1 cellular context compared by ENCODE assay signal in the genomic region with DNA sequence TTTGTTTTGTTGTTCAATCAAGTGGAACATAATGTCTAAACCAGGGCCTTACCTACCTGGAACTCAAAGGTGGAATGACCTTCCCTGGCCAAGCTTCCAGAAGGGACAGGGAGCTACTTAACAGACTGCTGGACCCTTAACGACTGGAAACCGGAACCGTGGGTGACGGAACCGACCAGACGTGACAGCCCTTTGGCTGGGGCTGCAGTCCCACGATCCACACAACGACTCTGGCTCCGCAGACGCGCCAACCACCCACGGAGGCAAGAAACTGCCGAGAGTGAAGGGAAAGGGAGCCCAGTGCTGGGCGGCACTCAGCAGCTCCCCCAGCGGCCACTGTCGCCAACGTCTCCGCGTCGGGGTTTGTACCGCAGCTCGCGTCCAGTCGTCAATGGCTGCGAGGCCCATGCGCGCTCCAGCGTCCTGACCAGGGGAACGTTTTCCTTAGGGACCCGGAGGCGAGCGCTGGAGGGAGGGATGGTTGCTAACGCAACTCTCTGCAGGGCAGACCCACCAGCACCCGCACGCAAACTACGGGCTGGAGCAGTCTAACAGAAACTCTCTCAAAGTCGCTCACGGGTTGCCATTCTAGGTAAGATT.
A peak's percentile ranks its signal among the peaks of the same experiment; 100 is the strongest.
TF ChIP-seq lines count a peak whose summit lies in the region.

No MANE protein-coding gene starts in this region.

TF ChIP-seq in HepG2, 621 proteins besides CTCF, POLR2A, EP300 and RAD21 (continued from another document and continues in another):
- TF ChIP-seq, protein P1, sequence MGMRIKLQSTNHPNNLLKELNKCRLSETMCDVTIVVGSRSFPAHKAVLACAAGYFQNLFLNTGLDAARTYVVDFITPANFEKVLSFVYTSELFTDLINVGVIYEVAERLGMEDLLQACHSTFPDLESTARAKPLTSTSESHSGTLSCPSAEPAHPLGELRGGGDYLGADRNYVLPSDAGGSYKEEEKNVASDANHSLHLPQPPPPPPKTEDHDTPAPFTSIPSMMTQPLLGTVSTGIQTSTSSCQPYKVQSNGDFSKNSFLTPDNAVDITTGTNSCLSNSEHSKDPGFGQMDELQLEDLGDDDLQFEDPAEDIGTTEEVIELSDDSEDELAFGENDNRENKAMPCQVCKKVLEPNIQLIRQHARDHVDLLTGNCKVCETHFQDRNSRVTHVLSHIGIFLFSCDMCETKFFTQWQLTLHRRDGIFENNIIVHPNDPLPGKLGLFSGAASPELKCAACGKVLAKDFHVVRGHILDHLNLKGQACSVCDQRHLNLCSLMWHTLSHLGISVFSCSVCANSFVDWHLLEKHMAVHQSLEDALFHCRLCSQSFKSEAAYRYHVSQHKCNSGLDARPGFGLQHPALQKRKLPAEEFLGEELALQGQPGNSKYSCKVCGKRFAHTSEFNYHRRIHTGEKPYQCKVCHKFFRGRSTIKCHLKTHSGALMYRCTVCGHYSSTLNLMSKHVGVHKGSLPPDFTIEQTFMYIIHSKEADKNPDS (CRISPR knock-in tag; IDR thresholded peaks at IDR 0.05), result no peak
- TF ChIP-seq ZFX (CRISPR knock-in tag; IDR thresholded peaks at IDR 0.05; ENCODE audit: low read depth) (peak; percentile 74), NFKBIZ (CRISPR knock-in tag; IDR thresholded peaks at IDR 0.05) (0 out of 2 replicates have a peak, but pooled peaks have one; percentile 30), RARG (CRISPR knock-in tag; IDR thresholded peaks at IDR 0.05; ENCODE audit: low read depth) (no peak), ZNF430 (CRISPR knock-in tag; IDR thresholded peaks at IDR 0.05) (no peak; the same call in 1 of the 2 replicates), TARDBP (CRISPR knock-in tag; IDR thresholded peaks at IDR 0.05) (0 out of 2 replicates have a peak, but pooled peaks have one; percentile 52), U2AF1 (optimal IDR thresholded peaks at IDR 0.05; ENCODE audit: low read depth, low read length) (no peak), ZNF44 (CRISPR knock-in tag; IDR thresholded peaks at IDR 0.05) (peak; percentile 86), FOXK1 (CRISPR knock-in tag; IDR thresholded peaks at IDR 0.05; ENCODE audit: borderline replicate concordance, low read depth) (no peak), EEA1 (CRISPR knock-in tag; IDR thresholded peaks at IDR 0.05; ENCODE audit: borderline replicate concordance) (0 out of 2 replicates have a peak, but pooled peaks have one; percentile 3), KAT7 (CRISPR knock-in tag; IDR thresholded peaks at IDR 0.05; ENCODE audit: borderline replicate concordance) (peak; percentile 87), ZNF446 (CRISPR knock-in tag; IDR thresholded peaks at IDR 0.05) (no peak), HDAC1 (CRISPR knock-in tag; IDR thresholded peaks at IDR 0.05) (peak; percentile 69), ZNF136 (CRISPR knock-in tag; IDR thresholded peaks at IDR 0.05; ENCODE audit: low read depth) (0 out of 2 replicates have a peak, but pooled peaks have one; percentile 60), ZNF432 (CRISPR knock-in tag; IDR thresholded peaks at IDR 0.05; ENCODE audit: borderline replicate concordance) (no peak), ZNF431 (CRISPR knock-in tag; IDR thresholded peaks at IDR 0.05; ENCODE audit: borderline replicate concordance, low read depth) (no peak), ZNF747 (CRISPR knock-in tag; IDR thresholded peaks at IDR 0.05; ENCODE audit: borderline replicate concordance) (0 out of 2 replicates have a peak, but pooled peaks have one; percentile 30), IRF2 (CRISPR knock-in tag; IDR thresholded peaks at IDR 0.05) (peak; percentile 82; the same call in 1 of the 2 replicates), ELF4 (CRISPR knock-in tag; IDR thresholded peaks at IDR 0.05; ENCODE audit: borderline replicate concordance) (no peak), PITX1 (CRISPR knock-in tag; IDR thresholded peaks at IDR 0.05) (peak; percentile 75), MXI1 (IDR thresholded peaks at IDR 0.05; ENCODE audit: borderline replicate concordance, low read depth, low read length) (0 out of 3 replicates have a peak, but pooled peaks have one; percentile 39), ZNF557 (CRISPR knock-in tag; IDR thresholded peaks at IDR 0.05) (no peak), RBM39 (IDR thresholded peaks at IDR 0.05; ENCODE audit: low read depth, low read length, poor library complexity, severe bottlenecking) (no peak), ISX (CRISPR knock-in tag; conservative IDR thresholded peaks at IDR 0.05) (no peak), ZMYM4 (CRISPR knock-in tag; IDR thresholded peaks at IDR 0.05) (peak; percentile 29; the same call in 1 of the 2 replicates), ZNF746 (CRISPR knock-in tag; IDR thresholded peaks at IDR 0.05) (no peak), PHF8 (CRISPR knock-in tag; IDR thresholded peaks at IDR 0.05) (peak; percentile 60), ZFY (CRISPR knock-in tag; IDR thresholded peaks at IDR 0.05) (peak; percentile 47; the same call in 1 of the 2 replicates), ZNF850 (CRISPR knock-in tag; conservative IDR thresholded peaks at IDR 0.05) (no peak), NR2F1 (CRISPR knock-in tag; IDR thresholded peaks at IDR 0.05) (no peak), TAF1 (CRISPR knock-in tag; IDR thresholded peaks at IDR 0.05) (peak; percentile 34; the same call in 1 of the 2 replicates), DR1 (CRISPR knock-in tag; IDR thresholded peaks at IDR 0.05) (no peak), SRSF4 (IDR thresholded peaks at IDR 0.05; ENCODE audit: low read depth, low read length, poor library complexity, severe bottlenecking) (no peak), ZNF790 (CRISPR knock-in tag; IDR thresholded peaks at IDR 0.05; ENCODE audit: borderline replicate concordance) (no peak)
- TF ChIP-seq, protein P2, sequence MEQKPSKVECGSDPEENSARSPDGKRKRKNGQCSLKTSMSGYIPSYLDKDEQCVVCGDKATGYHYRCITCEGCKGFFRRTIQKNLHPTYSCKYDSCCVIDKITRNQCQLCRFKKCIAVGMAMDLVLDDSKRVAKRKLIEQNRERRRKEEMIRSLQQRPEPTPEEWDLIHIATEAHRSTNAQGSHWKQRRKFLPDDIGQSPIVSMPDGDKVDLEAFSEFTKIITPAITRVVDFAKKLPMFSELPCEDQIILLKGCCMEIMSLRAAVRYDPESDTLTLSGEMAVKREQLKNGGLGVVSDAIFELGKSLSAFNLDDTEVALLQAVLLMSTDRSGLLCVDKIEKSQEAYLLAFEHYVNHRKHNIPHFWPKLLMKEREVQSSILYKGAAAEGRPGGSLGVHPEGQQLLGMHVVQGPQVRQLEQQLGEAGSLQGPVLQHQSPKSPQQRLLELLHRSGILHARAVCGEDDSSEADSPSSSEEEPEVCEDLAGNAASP (CRISPR knock-in tag; IDR thresholded peaks at IDR 0.05; ENCODE audit: borderline replicate concordance), result peak; percentile 63; the same call in 1 of the 2 replicates
- TF ChIP-seq, protein P3, sequence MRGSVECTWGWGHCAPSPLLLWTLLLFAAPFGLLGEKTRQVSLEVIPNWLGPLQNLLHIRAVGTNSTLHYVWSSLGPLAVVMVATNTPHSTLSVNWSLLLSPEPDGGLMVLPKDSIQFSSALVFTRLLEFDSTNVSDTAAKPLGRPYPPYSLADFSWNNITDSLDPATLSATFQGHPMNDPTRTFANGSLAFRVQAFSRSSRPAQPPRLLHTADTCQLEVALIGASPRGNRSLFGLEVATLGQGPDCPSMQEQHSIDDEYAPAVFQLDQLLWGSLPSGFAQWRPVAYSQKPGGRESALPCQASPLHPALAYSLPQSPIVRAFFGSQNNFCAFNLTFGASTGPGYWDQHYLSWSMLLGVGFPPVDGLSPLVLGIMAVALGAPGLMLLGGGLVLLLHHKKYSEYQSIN (CRISPR knock-in tag; IDR thresholded peaks at IDR 0.05; ENCODE audit: borderline replicate concordance), result no peak
- TF ChIP-seq, protein P4, sequence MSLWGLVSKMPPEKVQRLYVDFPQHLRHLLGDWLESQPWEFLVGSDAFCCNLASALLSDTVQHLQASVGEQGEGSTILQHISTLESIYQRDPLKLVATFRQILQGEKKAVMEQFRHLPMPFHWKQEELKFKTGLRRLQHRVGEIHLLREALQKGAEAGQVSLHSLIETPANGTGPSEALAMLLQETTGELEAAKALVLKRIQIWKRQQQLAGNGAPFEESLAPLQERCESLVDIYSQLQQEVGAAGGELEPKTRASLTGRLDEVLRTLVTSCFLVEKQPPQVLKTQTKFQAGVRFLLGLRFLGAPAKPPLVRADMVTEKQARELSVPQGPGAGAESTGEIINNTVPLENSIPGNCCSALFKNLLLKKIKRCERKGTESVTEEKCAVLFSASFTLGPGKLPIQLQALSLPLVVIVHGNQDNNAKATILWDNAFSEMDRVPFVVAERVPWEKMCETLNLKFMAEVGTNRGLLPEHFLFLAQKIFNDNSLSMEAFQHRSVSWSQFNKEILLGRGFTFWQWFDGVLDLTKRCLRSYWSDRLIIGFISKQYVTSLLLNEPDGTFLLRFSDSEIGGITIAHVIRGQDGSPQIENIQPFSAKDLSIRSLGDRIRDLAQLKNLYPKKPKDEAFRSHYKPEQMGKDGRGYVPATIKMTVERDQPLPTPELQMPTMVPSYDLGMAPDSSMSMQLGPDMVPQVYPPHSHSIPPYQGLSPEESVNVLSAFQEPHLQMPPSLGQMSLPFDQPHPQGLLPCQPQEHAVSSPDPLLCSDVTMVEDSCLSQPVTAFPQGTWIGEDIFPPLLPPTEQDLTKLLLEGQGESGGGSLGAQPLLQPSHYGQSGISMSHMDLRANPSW (CRISPR knock-in tag; IDR thresholded peaks at IDR 0.05; ENCODE audit: borderline replicate concordance), result no peak
- TF ChIP-seq, protein P5, sequence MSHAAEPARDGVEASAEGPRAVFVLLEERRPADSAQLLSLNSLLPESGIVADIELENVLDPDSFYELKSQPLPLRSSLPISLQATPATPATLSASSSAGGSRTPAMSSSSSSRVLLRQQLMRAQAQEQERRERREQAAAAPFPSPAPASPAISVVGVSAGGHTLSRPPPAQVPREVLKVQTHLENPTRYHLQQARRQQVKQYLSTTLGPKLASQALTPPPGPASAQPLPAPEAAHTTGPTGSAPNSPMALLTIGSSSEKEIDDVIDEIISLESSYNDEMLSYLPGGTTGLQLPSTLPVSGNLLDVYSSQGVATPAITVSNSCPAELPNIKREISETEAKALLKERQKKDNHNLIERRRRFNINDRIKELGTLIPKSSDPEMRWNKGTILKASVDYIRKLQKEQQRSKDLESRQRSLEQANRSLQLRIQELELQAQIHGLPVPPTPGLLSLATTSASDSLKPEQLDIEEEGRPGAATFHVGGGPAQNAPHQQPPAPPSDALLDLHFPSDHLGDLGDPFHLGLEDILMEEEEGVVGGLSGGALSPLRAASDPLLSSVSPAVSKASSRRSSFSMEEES (CRISPR knock-in tag; IDR thresholded peaks at IDR 0.05), result 0 out of 2 replicates have a peak, but pooled peaks have one; percentile 32
- TF ChIP-seq, protein P6, sequence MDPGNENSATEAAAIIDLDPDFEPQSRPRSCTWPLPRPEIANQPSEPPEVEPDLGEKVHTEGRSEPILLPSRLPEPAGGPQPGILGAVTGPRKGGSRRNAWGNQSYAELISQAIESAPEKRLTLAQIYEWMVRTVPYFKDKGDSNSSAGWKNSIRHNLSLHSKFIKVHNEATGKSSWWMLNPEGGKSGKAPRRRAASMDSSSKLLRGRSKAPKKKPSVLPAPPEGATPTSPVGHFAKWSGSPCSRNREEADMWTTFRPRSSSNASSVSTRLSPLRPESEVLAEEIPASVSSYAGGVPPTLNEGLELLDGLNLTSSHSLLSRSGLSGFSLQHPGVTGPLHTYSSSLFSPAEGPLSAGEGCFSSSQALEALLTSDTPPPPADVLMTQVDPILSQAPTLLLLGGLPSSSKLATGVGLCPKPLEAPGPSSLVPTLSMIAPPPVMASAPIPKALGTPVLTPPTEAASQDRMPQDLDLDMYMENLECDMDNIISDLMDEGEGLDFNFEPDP (CRISPR knock-in tag; conservative IDR thresholded peaks at IDR 0.05), result no peak
- TF ChIP-seq, protein P7, sequence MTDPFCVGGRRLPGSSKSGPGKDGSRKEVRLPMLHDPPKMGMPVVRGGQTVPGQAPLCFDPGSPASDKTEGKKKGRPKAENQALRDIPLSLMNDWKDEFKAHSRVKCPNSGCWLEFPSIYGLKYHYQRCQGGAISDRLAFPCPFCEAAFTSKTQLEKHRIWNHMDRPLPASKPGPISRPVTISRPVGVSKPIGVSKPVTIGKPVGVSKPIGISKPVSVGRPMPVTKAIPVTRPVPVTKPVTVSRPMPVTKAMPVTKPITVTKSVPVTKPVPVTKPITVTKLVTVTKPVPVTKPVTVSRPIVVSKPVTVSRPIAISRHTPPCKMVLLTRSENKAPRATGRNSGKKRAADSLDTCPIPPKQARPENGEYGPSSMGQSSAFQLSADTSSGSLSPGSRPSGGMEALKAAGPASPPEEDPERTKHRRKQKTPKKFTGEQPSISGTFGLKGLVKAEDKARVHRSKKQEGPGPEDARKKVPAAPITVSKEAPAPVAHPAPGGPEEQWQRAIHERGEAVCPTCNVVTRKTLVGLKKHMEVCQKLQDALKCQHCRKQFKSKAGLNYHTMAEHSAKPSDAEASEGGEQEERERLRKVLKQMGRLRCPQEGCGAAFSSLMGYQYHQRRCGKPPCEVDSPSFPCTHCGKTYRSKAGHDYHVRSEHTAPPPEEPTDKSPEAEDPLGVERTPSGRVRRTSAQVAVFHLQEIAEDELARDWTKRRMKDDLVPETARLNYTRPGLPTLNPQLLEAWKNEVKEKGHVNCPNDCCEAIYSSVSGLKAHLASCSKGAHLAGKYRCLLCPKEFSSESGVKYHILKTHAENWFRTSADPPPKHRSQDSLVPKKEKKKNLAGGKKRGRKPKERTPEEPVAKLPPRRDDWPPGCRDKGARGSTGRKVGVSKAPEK (CRISPR knock-in tag; IDR thresholded peaks at IDR 0.05; ENCODE audit: borderline replicate concordance), result 0 out of 2 replicates have a peak, but pooled peaks have one; percentile 46
- TF ChIP-seq, protein P8, sequence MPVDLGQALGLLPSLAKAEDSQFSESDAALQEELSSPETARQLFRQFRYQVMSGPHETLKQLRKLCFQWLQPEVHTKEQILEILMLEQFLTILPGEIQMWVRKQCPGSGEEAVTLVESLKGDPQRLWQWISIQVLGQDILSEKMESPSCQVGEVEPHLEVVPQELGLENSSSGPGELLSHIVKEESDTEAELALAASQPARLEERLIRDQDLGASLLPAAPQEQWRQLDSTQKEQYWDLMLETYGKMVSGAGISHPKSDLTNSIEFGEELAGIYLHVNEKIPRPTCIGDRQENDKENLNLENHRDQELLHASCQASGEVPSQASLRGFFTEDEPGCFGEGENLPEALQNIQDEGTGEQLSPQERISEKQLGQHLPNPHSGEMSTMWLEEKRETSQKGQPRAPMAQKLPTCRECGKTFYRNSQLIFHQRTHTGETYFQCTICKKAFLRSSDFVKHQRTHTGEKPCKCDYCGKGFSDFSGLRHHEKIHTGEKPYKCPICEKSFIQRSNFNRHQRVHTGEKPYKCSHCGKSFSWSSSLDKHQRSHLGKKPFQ (CRISPR knock-in tag; IDR thresholded peaks at IDR 0.05; ENCODE audit: insufficient replicate concordance), result no peak
- TF ChIP-seq, protein P9, sequence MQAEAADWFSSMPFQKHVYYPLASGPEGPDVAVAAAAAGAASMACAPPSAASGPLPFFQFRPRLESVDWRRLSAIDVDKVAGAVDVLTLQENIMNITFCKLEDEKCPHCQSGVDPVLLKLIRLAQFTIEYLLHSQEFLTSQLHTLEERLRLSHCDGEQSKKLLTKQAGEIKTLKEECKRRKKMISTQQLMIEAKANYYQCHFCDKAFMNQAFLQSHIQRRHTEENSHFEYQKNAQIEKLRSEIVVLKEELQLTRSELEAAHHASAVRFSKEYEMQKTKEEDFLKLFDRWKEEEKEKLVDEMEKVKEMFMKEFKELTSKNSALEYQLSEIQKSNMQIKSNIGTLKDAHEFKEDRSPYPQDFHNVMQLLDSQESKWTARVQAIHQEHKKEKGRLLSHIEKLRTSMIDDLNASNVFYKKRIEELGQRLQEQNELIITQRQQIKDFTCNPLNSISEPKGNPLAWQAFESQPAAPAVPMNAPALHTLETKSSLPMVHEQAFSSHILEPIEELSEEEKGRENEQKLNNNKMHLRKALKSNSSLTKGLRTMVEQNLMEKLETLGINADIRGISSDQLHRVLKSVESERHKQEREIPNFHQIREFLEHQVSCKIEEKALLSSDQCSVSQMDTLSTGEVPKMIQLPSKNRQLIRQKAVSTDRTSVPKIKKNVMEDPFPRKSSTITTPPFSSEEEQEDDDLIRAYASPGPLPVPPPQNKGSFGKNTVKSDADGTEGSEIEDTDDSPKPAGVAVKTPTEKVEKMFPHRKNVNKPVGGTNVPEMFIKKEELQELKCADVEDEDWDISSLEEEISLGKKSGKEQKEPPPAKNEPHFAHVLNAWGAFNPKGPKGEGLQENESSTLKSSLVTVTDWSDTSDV (CRISPR knock-in tag; IDR thresholded peaks at IDR 0.05), result no peak
